ENCODE assay signal across 2 cellular contexts in the genomic region with DNA sequence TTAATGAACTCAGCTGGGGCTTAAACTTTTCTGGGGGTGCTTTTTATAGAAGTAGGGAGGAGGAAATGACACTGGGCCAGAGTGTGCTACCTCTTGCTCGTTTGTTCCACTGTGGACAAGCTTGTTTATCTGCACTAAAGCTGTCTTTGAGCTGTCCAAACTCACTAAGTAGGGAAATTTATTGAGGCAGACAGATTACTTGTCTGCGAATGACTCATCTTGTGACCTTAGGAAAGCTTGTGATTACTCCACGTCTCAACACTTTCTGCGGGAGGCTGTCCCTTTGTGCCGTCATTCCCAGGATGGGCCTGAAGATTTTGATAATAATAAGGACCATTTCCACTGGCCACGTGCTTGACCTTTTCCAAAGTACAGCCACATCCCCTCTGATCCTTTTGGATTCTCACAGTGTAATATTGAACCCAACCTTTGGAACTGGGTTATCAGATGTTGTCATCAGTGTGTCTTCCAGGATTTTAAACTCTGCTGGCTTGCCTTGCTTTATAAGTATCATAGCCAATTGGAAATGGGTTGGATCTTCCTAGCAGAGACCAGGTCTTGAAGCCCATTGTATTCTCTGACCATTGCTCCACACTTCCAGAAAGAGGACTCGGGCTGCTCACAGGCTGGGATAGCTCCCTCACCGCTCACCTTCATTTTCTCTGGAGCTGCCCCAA.
TF ChIP-seq lines count a peak whose summit lies in the region.

No MANE protein-coding gene starts in this region.

TF ChIP-seq in SK-N-SH, 30 proteins besides CTCF, POLR2A, EP300 and RAD21 (continued from another document and continues in another):
- TF ChIP-seq TCF12 (IDR thresholded peaks at IDR 0.05): peak; percentile 99
- TF ChIP-seq YY1 (IDR thresholded peaks at IDR 0.05; ENCODE audit: low read depth): no peak
- peak; percentile 90 for TF ChIP-seq FOXM1 (IDR thresholded peaks at IDR 0.05; ENCODE audit: low read depth)
- TF ChIP-seq, protein P1, sequence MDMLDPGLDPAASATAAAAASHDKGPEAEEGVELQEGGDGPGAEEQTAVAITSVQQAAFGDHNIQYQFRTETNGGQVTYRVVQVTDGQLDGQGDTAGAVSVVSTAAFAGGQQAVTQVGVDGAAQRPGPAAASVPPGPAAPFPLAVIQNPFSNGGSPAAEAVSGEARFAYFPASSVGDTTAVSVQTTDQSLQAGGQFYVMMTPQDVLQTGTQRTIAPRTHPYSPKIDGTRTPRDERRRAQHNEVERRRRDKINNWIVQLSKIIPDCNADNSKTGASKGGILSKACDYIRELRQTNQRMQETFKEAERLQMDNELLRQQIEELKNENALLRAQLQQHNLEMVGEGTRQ (IDR thresholded peaks at IDR 0.05; ENCODE audit: borderline replicate concordance, low read depth, low read length): no peak
- peak; percentile 97 for TF ChIP-seq FOSL2 (IDR thresholded peaks at IDR 0.05; ENCODE audit: borderline replicate concordance, low read depth)
- no peak for TF ChIP-seq RFX5 (IDR thresholded peaks at IDR 0.05; ENCODE audit: low read length)
- TF ChIP-seq, protein P2, sequence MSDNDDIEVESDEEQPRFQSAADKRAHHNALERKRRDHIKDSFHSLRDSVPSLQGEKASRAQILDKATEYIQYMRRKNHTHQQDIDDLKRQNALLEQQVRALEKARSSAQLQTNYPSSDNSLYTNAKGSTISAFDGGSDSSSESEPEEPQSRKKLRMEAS (IDR thresholded peaks at IDR 0.05; ENCODE audit: low read depth): peak; percentile 86
- TF ChIP-seq, protein P3, sequence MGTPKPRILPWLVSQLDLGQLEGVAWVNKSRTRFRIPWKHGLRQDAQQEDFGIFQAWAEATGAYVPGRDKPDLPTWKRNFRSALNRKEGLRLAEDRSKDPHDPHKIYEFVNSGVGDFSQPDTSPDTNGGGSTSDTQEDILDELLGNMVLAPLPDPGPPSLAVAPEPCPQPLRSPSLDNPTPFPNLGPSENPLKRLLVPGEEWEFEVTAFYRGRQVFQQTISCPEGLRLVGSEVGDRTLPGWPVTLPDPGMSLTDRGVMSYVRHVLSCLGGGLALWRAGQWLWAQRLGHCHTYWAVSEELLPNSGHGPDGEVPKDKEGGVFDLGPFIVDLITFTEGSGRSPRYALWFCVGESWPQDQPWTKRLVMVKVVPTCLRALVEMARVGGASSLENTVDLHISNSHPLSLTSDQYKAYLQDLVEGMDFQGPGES (IDR thresholded peaks at IDR 0.05; ENCODE audit: low read depth, low read length): no peak
- TF ChIP-seq MXI1 (IDR thresholded peaks at IDR 0.05; ENCODE audit: low read depth, low read length): no peak
- peak; percentile 33; the same call in 1 of the 2 replicates for TF ChIP-seq TAF1 (IDR thresholded peaks at IDR 0.05; ENCODE audit: borderline replicate concordance, low read depth, low read length)
- TF ChIP-seq NRF1 (IDR thresholded peaks at IDR 0.05; ENCODE audit: low read depth, low read length): no peak
- TF ChIP-seq MEF2A (IDR thresholded peaks at IDR 0.05; ENCODE audit: borderline replicate concordance, low read depth): peak; percentile 86; the same call in 1 of the 2 replicates
- no peak for TF ChIP-seq ELF1 (IDR thresholded peaks at IDR 0.05)
- TF ChIP-seq, protein P4, sequence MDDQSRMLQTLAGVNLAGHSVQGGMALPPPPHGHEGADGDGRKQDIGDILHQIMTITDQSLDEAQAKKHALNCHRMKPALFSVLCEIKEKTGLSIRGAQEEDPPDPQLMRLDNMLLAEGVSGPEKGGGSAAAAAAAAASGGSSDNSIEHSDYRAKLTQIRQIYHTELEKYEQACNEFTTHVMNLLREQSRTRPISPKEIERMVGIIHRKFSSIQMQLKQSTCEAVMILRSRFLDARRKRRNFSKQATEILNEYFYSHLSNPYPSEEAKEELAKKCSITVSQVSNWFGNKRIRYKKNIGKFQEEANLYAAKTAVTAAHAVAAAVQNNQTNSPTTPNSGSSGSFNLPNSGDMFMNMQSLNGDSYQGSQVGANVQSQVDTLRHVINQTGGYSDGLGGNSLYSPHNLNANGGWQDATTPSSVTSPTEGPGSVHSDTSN (IDR thresholded peaks at IDR 0.05): peak; percentile 99
- TF ChIP-seq, protein P5, sequence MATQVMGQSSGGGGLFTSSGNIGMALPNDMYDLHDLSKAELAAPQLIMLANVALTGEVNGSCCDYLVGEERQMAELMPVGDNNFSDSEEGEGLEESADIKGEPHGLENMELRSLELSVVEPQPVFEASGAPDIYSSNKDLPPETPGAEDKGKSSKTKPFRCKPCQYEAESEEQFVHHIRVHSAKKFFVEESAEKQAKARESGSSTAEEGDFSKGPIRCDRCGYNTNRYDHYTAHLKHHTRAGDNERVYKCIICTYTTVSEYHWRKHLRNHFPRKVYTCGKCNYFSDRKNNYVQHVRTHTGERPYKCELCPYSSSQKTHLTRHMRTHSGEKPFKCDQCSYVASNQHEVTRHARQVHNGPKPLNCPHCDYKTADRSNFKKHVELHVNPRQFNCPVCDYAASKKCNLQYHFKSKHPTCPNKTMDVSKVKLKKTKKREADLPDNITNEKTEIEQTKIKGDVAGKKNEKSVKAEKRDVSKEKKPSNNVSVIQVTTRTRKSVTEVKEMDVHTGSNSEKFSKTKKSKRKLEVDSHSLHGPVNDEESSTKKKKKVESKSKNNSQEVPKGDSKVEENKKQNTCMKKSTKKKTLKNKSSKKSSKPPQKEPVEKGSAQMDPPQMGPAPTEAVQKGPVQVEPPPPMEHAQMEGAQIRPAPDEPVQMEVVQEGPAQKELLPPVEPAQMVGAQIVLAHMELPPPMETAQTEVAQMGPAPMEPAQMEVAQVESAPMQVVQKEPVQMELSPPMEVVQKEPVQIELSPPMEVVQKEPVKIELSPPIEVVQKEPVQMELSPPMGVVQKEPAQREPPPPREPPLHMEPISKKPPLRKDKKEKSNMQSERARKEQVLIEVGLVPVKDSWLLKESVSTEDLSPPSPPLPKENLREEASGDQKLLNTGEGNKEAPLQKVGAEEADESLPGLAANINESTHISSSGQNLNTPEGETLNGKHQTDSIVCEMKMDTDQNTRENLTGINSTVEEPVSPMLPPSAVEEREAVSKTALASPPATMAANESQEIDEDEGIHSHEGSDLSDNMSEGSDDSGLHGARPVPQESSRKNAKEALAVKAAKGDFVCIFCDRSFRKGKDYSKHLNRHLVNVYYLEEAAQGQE (IDR thresholded peaks at IDR 0.05; ENCODE audit: low read depth, low read length): peak; percentile 73; the same call in 1 of the 2 replicates
- TF ChIP-seq RXRA (IDR thresholded peaks at IDR 0.05; ENCODE audit: borderline replicate concordance, low read depth): peak; percentile 96
- peak; percentile 92 for TF ChIP-seq POLR2AphosphoS5 (IDR thresholded peaks at IDR 0.05; ENCODE audit: low read depth, low read length)
- TF ChIP-seq FOXJ3 (CRISPR knock-in tag; IDR thresholded peaks at IDR 0.05): no peak
- TF ChIP-seq, protein P6, sequence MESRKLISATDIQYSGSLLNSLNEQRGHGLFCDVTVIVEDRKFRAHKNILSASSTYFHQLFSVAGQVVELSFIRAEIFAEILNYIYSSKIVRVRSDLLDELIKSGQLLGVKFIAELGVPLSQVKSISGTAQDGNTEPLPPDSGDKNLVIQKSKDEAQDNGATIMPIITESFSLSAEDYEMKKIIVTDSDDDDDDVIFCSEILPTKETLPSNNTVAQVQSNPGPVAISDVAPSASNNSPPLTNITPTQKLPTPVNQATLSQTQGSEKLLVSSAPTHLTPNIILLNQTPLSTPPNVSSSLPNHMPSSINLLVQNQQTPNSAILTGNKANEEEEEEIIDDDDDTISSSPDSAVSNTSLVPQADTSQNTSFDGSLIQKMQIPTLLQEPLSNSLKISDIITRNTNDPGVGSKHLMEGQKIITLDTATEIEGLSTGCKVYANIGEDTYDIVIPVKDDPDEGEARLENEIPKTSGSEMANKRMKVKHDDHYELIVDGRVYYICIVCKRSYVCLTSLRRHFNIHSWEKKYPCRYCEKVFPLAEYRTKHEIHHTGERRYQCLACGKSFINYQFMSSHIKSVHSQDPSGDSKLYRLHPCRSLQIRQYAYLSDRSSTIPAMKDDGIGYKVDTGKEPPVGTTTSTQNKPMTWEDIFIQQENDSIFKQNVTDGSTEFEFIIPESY (IDR thresholded peaks at IDR 0.05; ENCODE audit: borderline replicate concordance, low read depth): peak; percentile 83
- TF ChIP-seq JUND (IDR thresholded peaks at IDR 0.05): peak; percentile 99

TF ChIP-seq in HepG2, 621 proteins besides CTCF, POLR2A, EP300 and RAD21:
- no peak for TF ChIP-seq SRF (IDR thresholded peaks at IDR 0.05; ENCODE audit: low read depth, low read length)
- TF ChIP-seq, protein P7, sequence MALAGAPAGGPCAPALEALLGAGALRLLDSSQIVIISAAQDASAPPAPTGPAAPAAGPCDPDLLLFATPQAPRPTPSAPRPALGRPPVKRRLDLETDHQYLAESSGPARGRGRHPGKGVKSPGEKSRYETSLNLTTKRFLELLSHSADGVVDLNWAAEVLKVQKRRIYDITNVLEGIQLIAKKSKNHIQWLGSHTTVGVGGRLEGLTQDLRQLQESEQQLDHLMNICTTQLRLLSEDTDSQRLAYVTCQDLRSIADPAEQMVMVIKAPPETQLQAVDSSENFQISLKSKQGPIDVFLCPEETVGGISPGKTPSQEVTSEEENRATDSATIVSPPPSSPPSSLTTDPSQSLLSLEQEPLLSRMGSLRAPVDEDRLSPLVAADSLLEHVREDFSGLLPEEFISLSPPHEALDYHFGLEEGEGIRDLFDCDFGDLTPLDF (CRISPR knock-in tag; IDR thresholded peaks at IDR 0.05): no peak
- TF ChIP-seq ZFP82 (CRISPR knock-in tag; IDR thresholded peaks at IDR 0.05; ENCODE audit: borderline replicate concordance): no peak
- TF ChIP-seq ZNF605 (CRISPR knock-in tag; IDR thresholded peaks at IDR 0.05): no peak
- TF ChIP-seq, protein P6 (CRISPR knock-in tag; IDR thresholded peaks at IDR 0.05): no peak
- no peak for TF ChIP-seq TBX3 (IDR thresholded peaks at IDR 0.05; ENCODE audit: borderline replicate concordance)
- TF ChIP-seq FOSL2 (CRISPR knock-in tag; IDR thresholded peaks at IDR 0.05): no peak
- TF ChIP-seq PHB2 (IDR thresholded peaks at IDR 0.05; ENCODE audit: partially characterized antibody): no peak
